ENCODE assay signal across 1 cellular context in the genomic region with DNA sequence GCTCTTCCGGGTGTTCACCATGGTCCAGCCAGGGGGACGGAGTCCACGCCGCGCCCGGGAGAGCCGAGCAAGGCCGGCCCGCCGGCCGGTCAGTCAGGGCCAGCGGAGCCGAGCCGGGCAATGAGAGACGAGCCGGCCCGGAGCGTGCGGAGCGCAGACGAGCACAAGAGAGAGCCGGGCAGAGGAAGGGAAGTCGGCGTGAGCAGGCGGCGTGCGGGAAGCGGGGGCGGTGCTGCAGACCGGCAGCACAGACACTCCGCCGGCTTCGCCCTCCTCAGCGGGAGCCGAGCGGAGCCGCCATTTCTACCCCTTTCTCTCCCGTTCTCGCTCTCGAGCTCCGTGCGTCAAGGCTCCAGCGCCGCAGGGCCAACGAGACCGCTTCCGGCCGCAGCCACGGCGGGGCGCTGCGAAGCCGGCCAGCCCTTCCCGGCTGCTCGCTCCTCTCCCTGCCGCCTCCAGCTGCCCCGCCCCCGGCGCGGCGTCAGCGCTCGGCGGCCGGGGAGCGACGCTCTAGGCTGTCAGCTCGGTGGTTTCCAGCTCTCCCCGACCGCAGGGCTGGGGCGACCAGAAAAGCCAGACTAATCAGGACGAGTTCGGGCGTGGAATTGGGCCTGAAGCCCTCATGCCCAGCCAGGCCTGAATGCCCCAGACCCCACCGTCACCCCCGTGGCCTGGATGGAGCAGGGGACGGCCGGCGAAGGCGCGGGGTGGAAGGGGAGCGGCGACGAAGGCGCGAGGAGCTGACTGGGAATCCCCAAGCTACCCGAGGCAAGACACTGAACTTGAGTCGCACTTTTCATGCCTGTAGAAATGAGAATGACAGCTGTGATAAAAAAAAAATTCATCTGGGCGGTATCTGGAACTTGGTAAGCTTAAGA.
TF ChIP-seq lines count a peak whose summit lies in the region.

ATAD2B (minus strand) TSS at position 374 of the 878 bp plus-strand sequence; CDS start at position 21, 353 bp downstream.

TF ChIP-seq in K562, 482 proteins besides CTCF, POLR2A, EP300 and RAD21 (continued from another document and continues in another):
- TF ChIP-seq ZNF77 (CRISPR knock-in tag; IDR thresholded peaks at IDR 0.05) (no peak), HINFP (tag; conservative IDR thresholded peaks at IDR 0.05; ENCODE audit: low read depth) (no peak), NCOA2 (IDR thresholded peaks at IDR 0.05; ENCODE audit: partially characterized antibody in 2 of 2) (no peak), HDAC3 (IDR thresholded peaks at IDR 0.05; ENCODE audit: borderline replicate concordance, partially characterized antibody) (no peak), TAF9B (IDR thresholded peaks at IDR 0.05; ENCODE audit: partially characterized antibody) (peak; percentile 80), HOXB6 (CRISPR knock-in tag; IDR thresholded peaks at IDR 0.05; ENCODE audit: borderline replicate concordance) (no peak), ELF1 (tag; IDR thresholded peaks at IDR 0.05) (peak; percentile 53; the same call in 1 of the 2 replicates), ZBTB1 (CRISPR knock-in tag; IDR thresholded peaks at IDR 0.05; ENCODE audit: borderline replicate concordance, low read depth) (0 out of 2 replicates have a peak, but pooled peaks have one; percentile 44), PHB2 (IDR thresholded peaks at IDR 0.05; ENCODE audit: low read depth) (no peak), FOXP1 (CRISPR knock-in tag; IDR thresholded peaks at IDR 0.05) (peak; percentile 84), ZNF134 (CRISPR knock-in tag; conservative IDR thresholded peaks at IDR 0.05) (no peak), SMAD1 (IDR thresholded peaks at IDR 0.05; ENCODE audit: low read depth, low read length, partially characterized antibody) (peak; percentile 64), ZNF277 (CRISPR knock-in tag; IDR thresholded peaks at IDR 0.05; ENCODE audit: borderline replicate concordance) (no peak), CCNT2 (IDR thresholded peaks at IDR 0.05; ENCODE audit: borderline replicate concordance, extremely low read depth, insufficient read length, low read depth, low read length) (peak; percentile 95), CREM (IDR thresholded peaks at IDR 0.05; ENCODE audit: low read depth) (peak; percentile 92), SMARCB1 (IDR thresholded peaks at IDR 0.05; ENCODE audit: insufficient read length, low read depth) (no peak), NRF1 (conservative IDR thresholded peaks at IDR 0.05 in 1 of 2, IDR thresholded peaks at IDR 0.05 in 1 of 2) (peak; percentile 53 to 60), RBM17 (IDR thresholded peaks at IDR 0.05; ENCODE audit: borderline replicate concordance, low read depth, low read length) (no peak), PHB (CRISPR knock-in tag; IDR thresholded peaks at IDR 0.05) (no peak), ETV1 (tag; conservative IDR thresholded peaks at IDR 0.05; ENCODE audit: low read depth) (0 out of 2 replicates have a peak, but pooled peaks have one; percentile 13), USF2 (CRISPR knock-in tag; IDR thresholded peaks at IDR 0.05) (no peak), ZNF143 (CRISPR knock-in tag; IDR thresholded peaks at IDR 0.05) (no peak), TGIF2 (CRISPR knock-in tag; IDR thresholded peaks at IDR 0.05) (peak; percentile 85; the same call in 1 of the 2 replicates), GABPB2 (CRISPR knock-in tag; conservative IDR thresholded peaks at IDR 0.05) (no peak), RBM22 (IDR thresholded peaks at IDR 0.05; ENCODE audit: low read depth, low read length, poor library complexity, severe bottlenecking) (peak; percentile 82), SUPT5H (IDR thresholded peaks at IDR 0.05) (peak; percentile 93), STAT5A (IDR thresholded peaks at IDR 0.05; ENCODE audit: borderline replicate concordance, low read length) (no peak), ZNF398 (CRISPR knock-in tag; IDR thresholded peaks at IDR 0.05) (no peak), HCFC1 (IDR thresholded peaks at IDR 0.05; ENCODE audit: low read depth, low read length) (peak; percentile 70), CBFA2T3 (IDR thresholded peaks at IDR 0.05) (no peak), NEUROD1 (IDR thresholded peaks at IDR 0.05; ENCODE audit: borderline replicate concordance, low read depth, low read length, partially characterized antibody) (peak; percentile 58), NFYB (IDR thresholded peaks at IDR 0.05; ENCODE audit: extremely low read depth, insufficient read length) (no peak), DEAF1 (CRISPR knock-in tag; IDR thresholded peaks at IDR 0.05) (peak; percentile 70), STAT5B (CRISPR knock-in tag; IDR thresholded peaks at IDR 0.05) (no peak), MYC (IDR thresholded peaks at IDR 0.05; ENCODE audit: low read depth, low read length) (peak; percentile 78), MYC (CRISPR knock-in tag; IDR thresholded peaks at IDR 0.05; ENCODE audit: borderline replicate concordance, low read depth) (no peak), VEZF1 (CRISPR knock-in tag; IDR thresholded peaks at IDR 0.05) (peak; percentile 64), TCF15 (CRISPR knock-in tag; IDR thresholded peaks at IDR 0.05) (no peak), PYGO2 (tag; IDR thresholded peaks at IDR 0.05) (no peak), BCL6 (CRISPR knock-in tag; IDR thresholded peaks at IDR 0.05) (no peak)
- TF ChIP-seq, protein P1, sequence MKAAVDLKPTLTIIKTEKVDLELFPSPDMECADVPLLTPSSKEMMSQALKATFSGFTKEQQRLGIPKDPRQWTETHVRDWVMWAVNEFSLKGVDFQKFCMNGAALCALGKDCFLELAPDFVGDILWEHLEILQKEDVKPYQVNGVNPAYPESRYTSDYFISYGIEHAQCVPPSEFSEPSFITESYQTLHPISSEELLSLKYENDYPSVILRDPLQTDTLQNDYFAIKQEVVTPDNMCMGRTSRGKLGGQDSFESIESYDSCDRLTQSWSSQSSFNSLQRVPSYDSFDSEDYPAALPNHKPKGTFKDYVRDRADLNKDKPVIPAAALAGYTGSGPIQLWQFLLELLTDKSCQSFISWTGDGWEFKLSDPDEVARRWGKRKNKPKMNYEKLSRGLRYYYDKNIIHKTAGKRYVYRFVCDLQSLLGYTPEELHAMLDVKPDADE (conservative IDR thresholded peaks at IDR 0.05; ENCODE audit: control insufficient read depth, low read depth, low read length) = peak; percentile 76; the same call in 1 of the 2 replicates
- TF ChIP-seq, protein P2, sequence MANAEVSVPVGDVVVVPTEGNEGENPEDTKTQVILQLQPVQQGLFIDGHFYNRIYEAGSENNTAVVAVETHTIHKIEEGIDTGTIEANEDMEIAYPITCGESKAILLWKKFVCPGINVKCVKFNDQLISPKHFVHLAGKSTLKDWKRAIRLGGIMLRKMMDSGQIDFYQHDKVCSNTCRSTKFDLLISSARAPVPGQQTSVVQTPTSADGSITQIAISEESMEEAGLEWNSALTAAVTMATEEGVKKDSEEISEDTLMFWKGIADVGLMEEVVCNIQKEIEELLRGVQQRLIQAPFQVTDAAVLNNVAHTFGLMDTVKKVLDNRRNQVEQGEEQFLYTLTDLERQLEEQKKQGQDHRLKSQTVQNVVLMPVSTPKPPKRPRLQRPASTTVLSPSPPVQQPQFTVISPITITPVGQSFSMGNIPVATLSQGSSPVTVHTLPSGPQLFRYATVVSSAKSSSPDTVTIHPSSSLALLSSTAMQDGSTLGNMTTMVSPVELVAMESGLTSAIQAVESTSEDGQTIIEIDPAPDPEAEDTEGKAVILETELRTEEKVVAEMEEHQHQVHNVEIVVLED (CRISPR knock-in tag; IDR thresholded peaks at IDR 0.05) = peak; percentile 79
- TF ChIP-seq, protein P3, sequence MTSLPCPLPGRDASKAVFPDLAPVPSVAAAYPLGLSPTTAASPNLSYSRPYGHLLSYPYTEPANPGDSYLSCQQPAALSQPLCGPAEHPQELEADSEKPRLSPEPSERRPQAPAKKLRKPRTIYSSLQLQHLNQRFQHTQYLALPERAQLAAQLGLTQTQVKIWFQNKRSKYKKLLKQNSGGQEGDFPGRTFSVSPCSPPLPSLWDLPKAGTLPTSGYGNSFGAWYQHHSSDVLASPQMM (CRISPR knock-in tag; IDR thresholded peaks at IDR 0.05) = no peak
- TF ChIP-seq, protein P4, sequence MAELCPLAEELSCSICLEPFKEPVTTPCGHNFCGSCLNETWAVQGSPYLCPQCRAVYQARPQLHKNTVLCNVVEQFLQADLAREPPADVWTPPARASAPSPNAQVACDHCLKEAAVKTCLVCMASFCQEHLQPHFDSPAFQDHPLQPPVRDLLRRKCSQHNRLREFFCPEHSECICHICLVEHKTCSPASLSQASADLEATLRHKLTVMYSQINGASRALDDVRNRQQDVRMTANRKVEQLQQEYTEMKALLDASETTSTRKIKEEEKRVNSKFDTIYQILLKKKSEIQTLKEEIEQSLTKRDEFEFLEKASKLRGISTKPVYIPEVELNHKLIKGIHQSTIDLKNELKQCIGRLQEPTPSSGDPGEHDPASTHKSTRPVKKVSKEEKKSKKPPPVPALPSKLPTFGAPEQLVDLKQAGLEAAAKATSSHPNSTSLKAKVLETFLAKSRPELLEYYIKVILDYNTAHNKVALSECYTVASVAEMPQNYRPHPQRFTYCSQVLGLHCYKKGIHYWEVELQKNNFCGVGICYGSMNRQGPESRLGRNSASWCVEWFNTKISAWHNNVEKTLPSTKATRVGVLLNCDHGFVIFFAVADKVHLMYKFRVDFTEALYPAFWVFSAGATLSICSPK (IDR thresholded peaks at IDR 0.05; ENCODE audit: borderline replicate concordance) = no peak
- TF ChIP-seq, protein P5, sequence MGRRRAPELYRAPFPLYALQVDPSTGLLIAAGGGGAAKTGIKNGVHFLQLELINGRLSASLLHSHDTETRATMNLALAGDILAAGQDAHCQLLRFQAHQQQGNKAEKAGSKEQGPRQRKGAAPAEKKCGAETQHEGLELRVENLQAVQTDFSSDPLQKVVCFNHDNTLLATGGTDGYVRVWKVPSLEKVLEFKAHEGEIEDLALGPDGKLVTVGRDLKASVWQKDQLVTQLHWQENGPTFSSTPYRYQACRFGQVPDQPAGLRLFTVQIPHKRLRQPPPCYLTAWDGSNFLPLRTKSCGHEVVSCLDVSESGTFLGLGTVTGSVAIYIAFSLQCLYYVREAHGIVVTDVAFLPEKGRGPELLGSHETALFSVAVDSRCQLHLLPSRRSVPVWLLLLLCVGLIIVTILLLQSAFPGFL (CRISPR knock-in tag; IDR thresholded peaks at IDR 0.05) = no peak
